Comparison of ENCODE assay signal across 1 cellular context in the genomic region with DNA sequence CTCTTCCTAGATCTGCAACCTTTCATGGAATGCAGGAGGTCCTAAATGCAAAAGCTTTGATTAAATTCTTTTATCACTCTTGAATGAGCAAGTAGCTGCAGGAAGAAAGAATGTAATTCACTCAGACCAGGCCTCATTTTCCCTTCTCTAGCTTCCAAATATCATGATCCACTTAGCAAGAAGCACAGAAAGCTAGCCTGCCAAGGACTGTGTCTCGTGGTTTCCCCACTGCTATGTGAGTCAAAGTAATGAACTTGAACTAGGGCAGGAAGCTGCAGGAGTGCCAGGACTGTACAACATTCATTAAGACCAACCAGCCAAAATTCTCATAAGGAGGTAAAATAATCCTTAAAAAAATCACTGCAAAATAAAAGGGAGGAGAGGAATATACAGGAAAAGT.
TF ChIP-seq lines count a peak whose summit lies in the region.

No MANE protein-coding gene starts in this region.

TF ChIP-seq in HepG2, 621 proteins besides CTCF, POLR2A, EP300 and RAD21:
- TF ChIP-seq ETV5 (CRISPR knock-in tag; IDR thresholded peaks at IDR 0.05; ENCODE audit: borderline replicate concordance) (no peak), KAT8 (CRISPR knock-in tag; IDR thresholded peaks at IDR 0.05) (no peak), CBX2 (IDR thresholded peaks at IDR 0.05; ENCODE audit: low read depth, low read length) (no peak), CBX2 (CRISPR knock-in tag; IDR thresholded peaks at IDR 0.05; ENCODE audit: low read depth) (no peak), ZIK1 (CRISPR knock-in tag; IDR thresholded peaks at IDR 0.05; ENCODE audit: borderline replicate concordance, low read depth) (no peak), BRD4 (CRISPR knock-in tag; IDR thresholded peaks at IDR 0.05) (no peak), ZNF720 (CRISPR knock-in tag; IDR thresholded peaks at IDR 0.05) (no peak), PLSCR1 (CRISPR knock-in tag; IDR thresholded peaks at IDR 0.05; ENCODE audit: borderline replicate concordance) (no peak), THAP7 (CRISPR knock-in tag; IDR thresholded peaks at IDR 0.05) (no peak), MAFK (conservative IDR thresholded peaks at IDR 0.05 in 1 of 2, IDR thresholded peaks at IDR 0.05 in 1 of 2; ENCODE audit: low read length in 2 of 2) (no peak), ZNF329 (CRISPR knock-in tag; IDR thresholded peaks at IDR 0.05; ENCODE audit: low read depth) (no peak), ZBTB20 (CRISPR knock-in tag; IDR thresholded peaks at IDR 0.05; ENCODE audit: borderline replicate concordance, low read depth) (no peak), KLF11 (CRISPR knock-in tag; IDR thresholded peaks at IDR 0.05) (no peak), ZNF615 (CRISPR knock-in tag; IDR thresholded peaks at IDR 0.05; ENCODE audit: borderline replicate concordance) (no peak), FUBP1 (CRISPR knock-in tag; IDR thresholded peaks at IDR 0.05; ENCODE audit: borderline replicate concordance) (no peak)
